1 cellular context compared by ENCODE assay signal in genomic region chr7:77894574-77895091, GRCh38.
TF ChIP-seq lines count a peak whose summit lies in the region.

No MANE protein-coding gene starts in this region.

TF ChIP-seq in GM12878, 131 proteins besides CTCF, POLR2A, EP300 and RAD21 (continued from another document):
- TF ChIP-seq, protein P1, sequence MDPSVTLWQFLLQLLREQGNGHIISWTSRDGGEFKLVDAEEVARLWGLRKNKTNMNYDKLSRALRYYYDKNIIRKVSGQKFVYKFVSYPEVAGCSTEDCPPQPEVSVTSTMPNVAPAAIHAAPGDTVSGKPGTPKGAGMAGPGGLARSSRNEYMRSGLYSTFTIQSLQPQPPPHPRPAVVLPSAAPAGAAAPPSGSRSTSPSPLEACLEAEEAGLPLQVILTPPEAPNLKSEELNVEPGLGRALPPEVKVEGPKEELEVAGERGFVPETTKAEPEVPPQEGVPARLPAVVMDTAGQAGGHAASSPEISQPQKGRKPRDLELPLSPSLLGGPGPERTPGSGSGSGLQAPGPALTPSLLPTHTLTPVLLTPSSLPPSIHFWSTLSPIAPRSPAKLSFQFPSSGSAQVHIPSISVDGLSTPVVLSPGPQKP (IDR thresholded peaks at IDR 0.05; ENCODE audit: low read depth, low read length) = no peak
- TF ChIP-seq, protein P2, sequence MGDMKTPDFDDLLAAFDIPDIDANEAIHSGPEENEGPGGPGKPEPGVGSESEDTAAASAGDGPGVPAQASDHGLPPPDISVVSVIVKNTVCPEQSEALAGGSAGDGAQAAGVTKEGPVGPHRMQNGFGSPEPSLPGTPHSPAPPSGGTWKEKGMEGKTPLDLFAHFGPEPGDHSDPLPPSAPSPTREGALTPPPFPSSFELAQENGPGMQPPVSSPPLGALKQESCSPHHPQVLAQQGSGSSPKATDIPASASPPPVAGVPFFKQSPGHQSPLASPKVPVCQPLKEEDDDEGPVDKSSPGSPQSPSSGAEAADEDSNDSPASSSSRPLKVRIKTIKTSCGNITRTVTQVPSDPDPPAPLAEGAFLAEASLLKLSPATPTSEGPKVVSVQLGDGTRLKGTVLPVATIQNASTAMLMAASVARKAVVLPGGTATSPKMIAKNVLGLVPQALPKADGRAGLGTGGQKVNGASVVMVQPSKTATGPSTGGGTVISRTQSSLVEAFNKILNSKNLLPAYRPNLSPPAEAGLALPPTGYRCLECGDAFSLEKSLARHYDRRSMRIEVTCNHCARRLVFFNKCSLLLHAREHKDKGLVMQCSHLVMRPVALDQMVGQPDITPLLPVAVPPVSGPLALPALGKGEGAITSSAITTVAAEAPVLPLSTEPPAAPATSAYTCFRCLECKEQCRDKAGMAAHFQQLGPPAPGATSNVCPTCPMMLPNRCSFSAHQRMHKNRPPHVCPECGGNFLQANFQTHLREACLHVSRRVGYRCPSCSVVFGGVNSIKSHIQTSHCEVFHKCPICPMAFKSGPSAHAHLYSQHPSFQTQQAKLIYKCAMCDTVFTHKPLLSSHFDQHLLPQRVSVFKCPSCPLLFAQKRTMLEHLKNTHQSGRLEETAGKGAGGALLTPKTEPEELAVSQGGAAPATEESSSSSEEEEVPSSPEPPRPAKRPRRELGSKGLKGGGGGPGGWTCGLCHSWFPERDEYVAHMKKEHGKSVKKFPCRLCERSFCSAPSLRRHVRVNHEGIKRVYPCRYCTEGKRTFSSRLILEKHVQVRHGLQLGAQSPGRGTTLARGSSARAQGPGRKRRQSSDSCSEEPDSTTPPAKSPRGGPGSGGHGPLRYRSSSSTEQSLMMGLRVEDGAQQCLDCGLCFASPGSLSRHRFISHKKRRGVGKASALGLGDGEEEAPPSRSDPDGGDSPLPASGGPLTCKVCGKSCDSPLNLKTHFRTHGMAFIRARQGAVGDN (IDR thresholded peaks at IDR 0.05) = no peak
